ENCODE assay signal across 8 cellular contexts in the genomic region with DNA sequence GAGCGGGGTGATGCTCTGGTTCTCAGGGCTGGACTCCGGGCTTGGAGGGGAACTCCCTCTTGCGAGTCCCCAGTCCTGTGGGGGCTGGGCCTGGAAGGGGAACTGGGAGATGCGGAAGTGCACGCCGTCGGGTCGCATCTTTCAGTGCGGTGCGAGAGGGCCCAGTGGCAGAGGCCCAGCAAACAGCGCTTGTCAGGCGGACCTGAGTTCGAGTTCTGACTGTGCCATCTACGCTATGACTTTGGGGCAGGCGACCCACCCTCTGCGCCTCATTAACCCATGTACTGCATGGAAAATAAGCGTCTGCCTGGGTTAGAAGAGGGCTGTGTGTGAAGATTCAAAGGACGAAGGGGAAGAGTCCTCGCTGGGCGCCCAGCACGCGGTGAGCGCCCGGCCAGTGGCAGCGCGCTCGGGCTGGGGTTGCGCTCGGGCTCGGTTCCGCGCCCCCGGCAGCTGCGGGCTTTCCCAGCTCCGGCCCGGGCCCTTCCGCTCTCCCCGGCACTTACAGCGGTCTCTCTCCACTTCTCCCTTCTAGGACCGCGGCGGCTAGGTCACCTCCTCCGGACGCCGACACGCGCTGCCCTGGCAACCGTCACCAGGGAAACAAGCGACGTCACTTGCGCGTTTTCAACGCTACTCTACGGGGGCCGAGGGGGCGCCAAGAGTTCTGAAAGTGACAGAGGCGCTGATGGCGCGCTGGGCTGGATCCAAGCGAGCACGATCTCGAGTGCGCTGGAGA. TPM values are rescaled to one million over a fixed set of nuclear protein-coding genes. Genes with fewer than 3 reads are reported as not detected.
DNase-seq lines count a peak whose midpoint lies in the region; ATAC-seq, FAIRE-seq and TF ChIP-seq lines count a peak whose summit lies in the region.

A gene with protein sequence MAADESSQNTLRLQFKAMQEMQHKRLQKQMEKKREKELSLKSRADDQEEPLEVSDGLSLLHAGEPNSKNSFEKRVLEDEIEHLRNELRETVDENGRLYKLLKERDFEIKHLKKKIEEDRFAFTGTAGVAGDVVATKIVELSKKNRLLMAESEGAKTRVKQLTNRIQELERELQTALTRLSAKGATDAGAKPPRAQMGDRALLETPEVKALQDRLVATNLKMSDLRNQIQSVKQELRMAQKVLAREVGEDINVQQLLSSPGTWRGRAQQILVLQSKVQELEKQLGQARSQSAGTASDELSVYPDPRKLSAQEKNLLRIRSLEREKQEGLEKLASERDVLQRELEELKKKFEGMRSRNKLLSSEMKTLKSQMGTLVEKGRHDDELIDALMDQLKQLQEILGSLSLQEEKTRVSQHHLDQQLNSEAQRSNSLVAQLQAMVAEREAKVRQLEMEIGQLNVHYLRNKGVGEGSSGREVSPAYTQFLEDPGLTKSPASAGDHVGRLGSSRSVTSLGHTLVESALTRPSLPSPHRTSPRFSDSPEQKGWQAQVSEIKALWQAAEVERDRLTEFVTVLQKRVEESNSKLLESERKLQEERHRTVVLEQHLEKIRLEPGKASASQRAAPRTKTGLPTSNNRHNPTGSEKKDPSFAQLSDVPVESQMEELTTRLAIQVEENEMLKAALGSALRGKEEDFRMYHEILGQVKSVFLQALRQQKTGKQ (minus strand): TSS at position 584 of the 739 bp plus-strand sequence. CDS start 14,908 bp downstream, outside the sequence.

- 3% methylated on average over 62 of the region's 63 CpGs; no CpG with 5 or more reads in 1 of the 2 experiments for WGBS in H1 (ENCODE audit: extremely low coverage in 1 of 2, insufficient coverage in 1 of 2, insufficient read length in 1 of 2, insufficient replicate concordance in 2 of 2, low coverage in 1 of 2, low lambda C conversion rate in 2 of 2, missing lambda C conversion rate in 1 of 2), 2 experiments

- H3K9me3 Mint-ChIP-seq in memory B cell: no peaks in the 10 kb centered on the region

- peak within 1 kb of the TSS; percentile 85 for H3K4me3 Mint-ChIP-seq in memory B cell

- H3K79me1 ChIP-seq in H1 (ENCODE audit: low read depth, low read length): no peaks in the 10 kb centered on the region

- peak within 1 kb of the TSS in 1 of 4 experiments; percentile 35; a peak in 1 of 7 replicates for H3K9ac ChIP-seq in H1 (replicated peaks in 1 of 4; ENCODE audit: extremely low read depth in 1 of 4, low read depth in 3 of 4, low read length in 3 of 4)

- no peak within 1 kb of the TSS for H2AFZ ChIP-seq in H1 (ENCODE audit: low read length)

- no peak within 1 kb of the TSS for H2AK5ac ChIP-seq in H1 (ENCODE audit: low read depth, low read length)

- H3K18ac ChIP-seq in H1 (ENCODE audit: extremely low read depth, low read length): no peak within 1 kb of the TSS; the same call in 1 of the 2 replicates

- H4K91ac ChIP-seq in H1 (replicated peaks; ENCODE audit: insufficient read length, low read length): no peak within 1 kb of the TSS

- peak within 1 kb of the TSS; percentile 58 to 65 (median 61) for H3K4me3 ChIP-seq in H1 (ENCODE audit: extremely low read depth in 1 of 4, insufficient read depth in 2 of 4, low read depth in 3 of 4, low read length in 4 of 4)

- TF ChIP-seq POLR2A in H1 (IDR thresholded peaks at IDR 0.05; ENCODE audit: control extremely low read depth in 1 of 2, low read depth in 2 of 2, low read length in 2 of 2): no peak

- no peaks in the 10 kb centered on the region for H4K20me1 ChIP-seq in H1 (replicated peaks in 1 of 2; ENCODE audit: control insufficient read depth in 1 of 2, insufficient read depth in 2 of 2, low read length in 2 of 2)

- no peak within 1 kb of the TSS for H4K5ac ChIP-seq in H1 (ENCODE audit: insufficient read length, low read depth, low read length)

- no peaks in the 10 kb centered on the region for H3K36me3 Mint-ChIP-seq in memory B cell

- no peak within 1 kb of the TSS for H3K4ac ChIP-seq in H1 (replicated peaks; ENCODE audit: insufficient read length, low read depth, low read length)

- H3K27ac Mint-ChIP-seq in memory B cell: peak within 1 kb of the TSS; percentile 94

- no peaks in the 10 kb centered on the region for H3K79me2 ChIP-seq in H1 (ENCODE audit: control insufficient read depth in 1 of 2, insufficient read depth in 2 of 2, low read length in 2 of 2)

- peaks cover 8% of the 10 kb centered on the region for H3K23me2 ChIP-seq in H1 (ENCODE audit: low read depth, low read length)

- H3K27me3 ChIP-seq in H1 (replicated peaks in 1 of 4; ENCODE audit: control insufficient read depth in 3 of 4, extremely low read depth in 1 of 4, insufficient read depth in 3 of 4, low read length in 3 of 4): peaks cover 0 to 6% (median 5%) of the 10 kb centered on the region in 4 experiments; a peak in 3 of 7 replicates

- no peak within 1 kb of the TSS for H3K14ac ChIP-seq in H1 (ENCODE audit: insufficient read length)

- H4K8ac ChIP-seq in H1 (ENCODE audit: extremely low read depth, insufficient read depth, low read length): peak within 1 kb of the TSS; percentile 54

- no peak within 1 kb of the TSS for H3K56ac ChIP-seq in H1 (replicated peaks; ENCODE audit: insufficient read length, low read depth, low read length)

- H3K27ac ChIP-seq in H1 (ENCODE audit: low read depth, low read length): no peak within 1 kb of the TSS

- CTCF ChIA-PET in H1 (lab: Charles Lee; ENCODE audit: partially characterized antibody): no interaction called here

- no peak within 1 kb of the TSS for H2BK5ac ChIP-seq in H1 (ENCODE audit: low read depth, low read length)

- H2BK20ac ChIP-seq in H1 (ENCODE audit: low read length): no peak within 1 kb of the TSS

- peaks cover 0 to 3% (median 0%) of the 10 kb centered on the region in 4 experiments; a peak in 1 of 8 replicates for H3K36me3 ChIP-seq in H1 (ENCODE audit: control insufficient read depth in 2 of 4, insufficient read depth in 4 of 4, low read length in 3 of 4)

- no peak within 1 kb of the TSS for H2BK12ac ChIP-seq in H1 (ENCODE audit: low read depth, low read length)

- peak within 1 kb of the TSS; percentile 82 to 99 for H3K4me2 ChIP-seq in H1 (ENCODE audit: insufficient read depth in 1 of 2, low read depth in 2 of 2, low read length in 2 of 2)

- TF ChIP-seq RAD21 in H1 (IDR thresholded peaks at IDR 0.05 in 1 of 2, conservative IDR thresholded peaks at IDR 0.05 in 1 of 2; ENCODE audit: low read depth in 2 of 2, low read length in 2 of 2): no peak

- H2BK15ac ChIP-seq in H1 (ENCODE audit: low read length): no peak within 1 kb of the TSS

- FAIRE-seq in H1 (lab: Jason Lieb, UNC): peak; percentile 76

- POLR2A ChIA-PET in H1 (lab: Charles Lee; ENCODE audit: partially characterized antibody): no interaction called here

- no peak within 1 kb of the TSS for H2BK120ac ChIP-seq in H1 (replicated peaks; ENCODE audit: low read depth, low read length)

- ATAC-seq in GM19035 (IDR thresholded peaks at IDR 0.05; ENCODE audit: unreplicated experiment): peak; percentile 98
- peak; percentile 99 for ATAC-seq in HG03354 (IDR thresholded peaks at IDR 0.05; ENCODE audit: poor library complexity, severe bottlenecking, unreplicated experiment)
- peak; percentile 92 for ATAC-seq in memory B cell (ENCODE audit: low read depth)

- H3K9me3 ChIP-seq in H1 (ENCODE audit: insufficient read depth in 2 of 2, low read depth in 1 of 2, low read length in 1 of 2): peaks cover 0 to 7% of the 10 kb centered on the region in 2 experiments; a peak in 1 of 4 replicates

- peaks cover 5% of the 10 kb centered on the region for H3K4me1 Mint-ChIP-seq in memory B cell

- DNase-seq in Ammon's horn (ENCODE audit: low spot score) (peak; percentile 96), NCI-H774 (lab: John Stamatoyannopoulos, UW) (peak; percentile 62), H1 (ENCODE audit: low read depth in 1 of 2, low spot score in 2 of 2) (peak; percentile 64 to 98), memory B cell (ENCODE audit: low spot score in 2 of 2) (peak; percentile 94 to 96)
- DNase-seq in activated CD8-positive, alpha-beta memory T cell treated with anti-CD3 and anti-CD28 coated beads for 1 hour (ENCODE audit: extremely low read depth in 1 of 2, low read depth in 1 of 2): peak; percentile 79 to 81
- DNase-seq in stimulated activated CD4-positive, alpha-beta T cell treated with anti-CD3 and anti-CD28 coated beads, TNF-alpha, amount 100 ng/mL, for 48 hours (ENCODE audit: low read depth in 3 of 3): peak; percentile 85 to 87 (median 86)

- no peaks in the 10 kb centered on the region for H3K27me3 Mint-ChIP-seq in memory B cell

- TF ChIP-seq CTCF in H1 (IDR thresholded peaks at IDR 0.05; ENCODE audit: control extremely low read depth in 1 of 3, insufficient read depth in 1 of 3, low read depth in 1 of 3, low read length in 3 of 3): no peak

- H3K4me1 ChIP-seq in H1 (replicated peaks in 1 of 4; ENCODE audit: control insufficient read depth in 3 of 4, insufficient read depth in 4 of 4, low read length in 3 of 4): 0 out of 7 replicates have a peak, but pooled peaks cover 0 to 4% (median 0%) of the 10 kb centered on the region in 4 experiments

- no peak within 1 kb of the TSS for H3K23ac ChIP-seq in H1 (ENCODE audit: insufficient read length)

- TF ChIP-seq EP300 in H1 (IDR thresholded peaks at IDR 0.05; ENCODE audit: borderline replicate concordance in 1 of 2, low read depth in 2 of 2, low read length in 2 of 2): 0 out of 3 replicates have a peak, but pooled peaks of 1 of the 2 experiments have one; percentile 12

TF ChIP-seq in H1, 55 proteins besides CTCF, POLR2A, EP300 and RAD21 (continues in another document):
- no peak for TF ChIP-seq FOSL1 (IDR thresholded peaks at IDR 0.05; ENCODE audit: insufficient read depth, low read depth, low read length)
- 0 out of 4 replicates have a peak, but pooled peaks of 1 of the 2 experiments have one; percentile 36 for TF ChIP-seq HDAC2 (IDR thresholded peaks at IDR 0.05; ENCODE audit: borderline replicate concordance in 1 of 2, low read depth in 2 of 2, low read length in 2 of 2)

RNA-seq across cellular contexts. Expression of the gene that starts here (rescaled TPM):
- not detected in 2 replicates for total RNA-seq in H1 (2021; fragmentation: NEBNext Ultra II Directional; extraction: Animal tissue kit (Norgen Biotek cat#: 25700))
- 0.06 and 0.09 TPM in 2 replicates for polyA plus RNA-seq in H1 (2011; rRNA removed)
- polyA plus RNA-seq in H1 (2011; cell fraction: cytosol; rRNA removed): 0.47 TPM
- 0.63 TPM for polyA plus RNA-seq in H1 (2011; cell fraction: nucleus; rRNA removed)
- polyA plus RNA-seq in H1 (2012, experiment 1 of 2): 0.17 to 0.50 TPM in 2 of 4 replicates, not detected in the others
- not detected for polyA plus RNA-seq in H1 (2012, experiment 2 of 2)
- 0.34 TPM for polyA plus RNA-seq in H1 (2013, experiment 1 of 2)
- polyA plus RNA-seq in H1 (2013, experiment 2 of 2): 0.40 TPM
- polyA minus RNA-seq in H1 (2011; rRNA and poly(A)+ RNA removed): 0.19 TPM in 1 of 2 replicates, not detected in the other
- not detected for polyA minus RNA-seq in H1 (2011; cell fraction: cytosol; rRNA and poly(A)+ RNA removed)
- not detected for polyA minus RNA-seq in H1 (2011; cell fraction: nucleus; rRNA and poly(A)+ RNA removed)

Comparison
In these comparisons a context has a peak if more than half of its experiments do, and no peak if none do; other contexts are left out.
1. Peak in DNase-seq, H3K4me3 ChIP-seq and H3K4me2 ChIP-seq in H1; RNA of the gene not detected or under 1 TPM.